In the genomic region with DNA sequence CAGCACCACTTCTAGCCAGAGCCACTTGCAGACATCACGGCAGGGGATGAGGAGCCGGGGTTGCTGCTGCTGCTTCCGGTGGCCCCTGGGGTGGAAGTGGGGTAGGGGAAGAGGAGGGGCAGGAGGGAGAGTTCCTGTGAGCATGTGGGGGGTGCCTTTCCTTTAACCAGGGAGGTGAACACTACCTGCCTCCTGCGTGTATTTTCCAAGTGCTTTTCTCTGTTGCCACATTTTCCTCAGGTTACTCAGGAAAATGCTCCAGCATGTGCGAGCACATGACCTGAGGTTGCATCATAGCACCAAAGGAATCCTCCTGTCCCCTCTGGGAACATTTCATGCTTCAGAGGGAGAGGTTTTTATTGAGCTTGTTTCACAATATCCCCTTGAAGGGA, we compare ENCODE assay signal across 8 cellular contexts. TPM values are rescaled to one million over a fixed set of nuclear protein-coding genes. Genes with fewer than 3 reads are reported as not detected.
DNase-seq lines count a peak whose midpoint lies in the region; ATAC-seq, FAIRE-seq and TF ChIP-seq lines count a peak whose summit lies in the region.

No MANE protein-coding gene starts in this region.

- H3K23me2 ChIP-seq in H1 (ENCODE audit: low read depth, low read length): no peaks in the 10 kb centered on the region

- H2AFZ ChIP-seq in HCT116 (ENCODE audit: low read depth, low read length, poor library complexity, severe bottlenecking) (no peak overlapping the region), H1 (ENCODE audit: low read length) (no peak overlapping the region)

- H2AK5ac ChIP-seq in H1 (ENCODE audit: low read depth, low read length): peak overlapping the region; percentile 82

- no peaks in the 10 kb centered on the region for H3K9me3 Mint-ChIP-seq in activated CD4-positive, alpha-beta T cell treated with anti-CD3 and anti-CD28 coated beads, Interleukin-2, amount 10 ng/mL, durations not matched to agents 7 days and 5 days
- H3K9me3 Mint-ChIP-seq in naive thymus-derived CD8-positive, alpha-beta T cell: no peaks in the 10 kb centered on the region

- no peaks in the 10 kb centered on the region for H3K79me2 ChIP-seq in HCT116 (ENCODE audit: insufficient read depth, low read length)
- no peaks in the 10 kb centered on the region for H3K79me2 ChIP-seq in H1 (ENCODE audit: control insufficient read depth in 1 of 2, insufficient read depth in 2 of 2, low read length in 2 of 2)

- H3K4me3 ChIP-seq in HCT116 (replicated peaks in 1 of 2; ENCODE audit: low read depth in 1 of 2, low read length in 2 of 2) (no peak overlapping the region), H1 (ENCODE audit: extremely low read depth in 1 of 4, insufficient read depth in 2 of 4, low read depth in 3 of 4, low read length in 4 of 4) (no peak overlapping the region)

- FAIRE-seq in H1 (lab: Jason Lieb, UNC): no peak

- no peaks in the 10 kb centered on the region for H3K79me1 ChIP-seq in H1 (ENCODE audit: low read depth, low read length)

- H3K23ac ChIP-seq in H1 (ENCODE audit: insufficient read length): no peak overlapping the region

- no peak overlapping the region for H3K9ac ChIP-seq in HCT116 (ENCODE audit: low read length)
- H3K9ac ChIP-seq in H1 (replicated peaks in 1 of 4; ENCODE audit: extremely low read depth in 1 of 4, low read depth in 3 of 4, low read length in 3 of 4): no peak overlapping the region

- peak overlapping the region; percentile 63 for H3K4me3 Mint-ChIP-seq in activated CD4-positive, alpha-beta T cell treated with anti-CD3 and anti-CD28 coated beads, Interleukin-2, amount 10 ng/mL, durations not matched to agents 7 days and 5 days
- H3K4me3 Mint-ChIP-seq in naive thymus-derived CD8-positive, alpha-beta T cell: peak overlapping the region; percentile 69 to 91 (median 79)

- no peak overlapping the region for H2BK120ac ChIP-seq in H1 (replicated peaks; ENCODE audit: low read depth, low read length)

- CTCF ChIA-PET in HCT116 (lab: Charles Lee) (interaction anchor here (0.8 kb wide), 1 partner anchor 17 kb away, joined by 3 read pairs; no protein-coding TSS in a partner anchor), H1 (lab: Charles Lee; ENCODE audit: partially characterized antibody) (interaction anchor here (0.6 to 4.0 kb wide), 9 partner anchors 11 to 248 kb away, joined by 3 to 29 read pairs (median 3); no protein-coding TSS in a partner anchor)
- CTCF ChIA-PET in activated CD4-positive, alpha-beta T cell treated with anti-CD3 and anti-CD28 coated beads, Interleukin-2, amount 10 ng/mL, durations not matched to agents 7 days and 5 days (lab: Charles Lee): interaction anchor here (0.8 to 2.6 kb wide), 5 partner anchors 9 to 17 kb away, joined by 3 to 11 read pairs (median 6); a partner anchor contains a TSS

- no peaks in the 10 kb centered on the region for H3K27me3 Mint-ChIP-seq in activated CD4-positive, alpha-beta T cell treated with anti-CD3 and anti-CD28 coated beads, Interleukin-2, amount 10 ng/mL, durations not matched to agents 7 days and 5 days
- H3K27me3 Mint-ChIP-seq in naive thymus-derived CD8-positive, alpha-beta T cell: no peaks in the 10 kb centered on the region

- intact Hi-C loops in HCT116 (cut with micrococcal nuclease): no loop called here

- no peaks in the 10 kb centered on the region for H3K9me3 ChIP-seq in HCT116 (ENCODE audit: control insufficient read depth in 1 of 2, insufficient read depth in 1 of 2, low read depth in 1 of 2, low read length in 2 of 2)
- H3K9me3 ChIP-seq in H1 (ENCODE audit: insufficient read depth in 2 of 2, low read depth in 1 of 2, low read length in 1 of 2): no peaks in the 10 kb centered on the region

- POLR2A ChIA-PET in HCT116 (lab: Charles Lee): no interaction called here
- POLR2A ChIA-PET in activated CD4-positive, alpha-beta T cell treated with anti-CD3 and anti-CD28 coated beads, Interleukin-2, amount 10 ng/mL, durations not matched to agents 7 days and 5 days (lab: Charles Lee): no interaction called here
- POLR2A ChIA-PET in H1 (lab: Charles Lee; ENCODE audit: partially characterized antibody): interaction anchor here (0.6 to 3.0 kb wide), 9 partner anchors 11 to 656 kb away, joined by 3 to 14 read pairs (median 4); a partner anchor contains a TSS
- POLR2A ChIA-PET in naive thymus-derived CD8-positive, alpha-beta T cell (lab: Charles Lee): interaction anchor here (2.8 to 3.5 kb wide), 3 partner anchors 11 to 17 kb away, joined by 13 to 46 read pairs (median 22); a partner anchor contains a TSS

- RAD21 ChIA-PET in HCT116 (lab: Charles Lee; ENCODE audit: low non-redundant PET in 1 of 2, low total read pairs in 2 of 2, uncharacterized antibody in 2 of 2, unreplicated experiment in 2 of 2): no interaction called here

- H4K5ac ChIP-seq in H1 (ENCODE audit: insufficient read length, low read depth, low read length): no peak overlapping the region

- H3K27ac ChIP-seq in HCT116 (ENCODE audit: low read depth, low read length) (no peak overlapping the region), H1 (ENCODE audit: low read depth, low read length) (no peak overlapping the region)

- H3K4me1 Mint-ChIP-seq in activated CD4-positive, alpha-beta T cell treated with anti-CD3 and anti-CD28 coated beads, Interleukin-2, amount 10 ng/mL, durations not matched to agents 7 days and 5 days: peaks cover 41% of the 10 kb centered on the region
- peaks cover 15 to 48% (median 31%) of the 10 kb centered on the region in 4 donors for H3K4me1 Mint-ChIP-seq in naive thymus-derived CD8-positive, alpha-beta T cell

- H2BK12ac ChIP-seq in H1 (ENCODE audit: low read depth, low read length): 0 out of 2 replicates have a peak overlapping the region, but pooled peaks have one; percentile 80

- H3K36me3 ChIP-seq in HCT116 (ENCODE audit: control insufficient read depth in 1 of 2, insufficient read depth in 2 of 2, low read length in 2 of 2): peaks cover 6 to 22% of the 10 kb centered on the region in 2 experiments; a peak in 3 of 4 replicates
- peaks cover 0 to 9% (median 3%) of the 10 kb centered on the region in 4 experiments; a peak in 2 of 8 replicates for H3K36me3 ChIP-seq in H1 (ENCODE audit: control insufficient read depth in 2 of 4, insufficient read depth in 4 of 4, low read length in 3 of 4)

- no peak overlapping the region for H3K14ac ChIP-seq in H1 (ENCODE audit: insufficient read length)

- H4K91ac ChIP-seq in H1 (replicated peaks; ENCODE audit: insufficient read length, low read length): no peak overlapping the region

- peak overlapping the region; percentile 75; the same call in 1 of the 2 replicates for H2BK20ac ChIP-seq in H1 (ENCODE audit: low read length)

- DNase-seq in HCT116 (ENCODE audit: low read depth, low spot score): no peak
- peak; percentile 66 for DNase-seq in activated CD4-positive, alpha-beta T cell treated with anti-CD3 and anti-CD28 coated beads, Interleukin-2, amount 10 ng/mL, durations not matched to agents 7 days and 5 days
- DNase-seq in H1 (ENCODE audit: low read depth in 1 of 2, low spot score in 2 of 2): no peak
- DNase-seq in naive thymus-derived CD8-positive, alpha-beta T cell: peak; percentile 48 to 86 (median 68)
- DNase-seq in GM10266 (ENCODE audit: extremely low spot score): no peak
- no peak for DNase-seq in pons (ENCODE audit: low spot score)
- DNase-seq in COR-L47 (lab: John Stamatoyannopoulos, UW): no peak

- H2BK5ac ChIP-seq in H1 (ENCODE audit: low read depth, low read length): peak overlapping the region; percentile 88

- TF ChIP-seq POLR2A in HCT116 (IDR thresholded peaks at IDR 0.05; ENCODE audit: borderline replicate concordance, extremely low read depth, insufficient read depth, insufficient read length) (no peak), H1 (IDR thresholded peaks at IDR 0.05; ENCODE audit: control extremely low read depth in 1 of 2, low read depth in 2 of 2, low read length in 2 of 2) (no peak)

- H3K27me3 ChIP-seq in HCT116 (ENCODE audit: insufficient read depth, low read length): no peaks in the 10 kb centered on the region
- no peaks in the 10 kb centered on the region for H3K27me3 ChIP-seq in H1 (replicated peaks in 1 of 4; ENCODE audit: control insufficient read depth in 3 of 4, extremely low read depth in 1 of 4, insufficient read depth in 3 of 4, low read length in 3 of 4)

- TF ChIP-seq EP300 in H1 (IDR thresholded peaks at IDR 0.05; ENCODE audit: borderline replicate concordance in 1 of 2, low read depth in 2 of 2, low read length in 2 of 2): no peak

- no peak overlapping the region for H2BK15ac ChIP-seq in H1 (ENCODE audit: low read length)

- BruUV-seq in HCT116 (replicated peaks; lab: Mats Ljungman, UMichigan): no TSS peak

- no peak overlapping the region for H3K56ac ChIP-seq in H1 (replicated peaks; ENCODE audit: insufficient read length, low read depth, low read length)

- no peak for TF ChIP-seq RAD21 in HCT116 (IDR thresholded peaks at IDR 0.05; ENCODE audit: low read depth)
- no peak for TF ChIP-seq RAD21 in H1 (IDR thresholded peaks at IDR 0.05 in 1 of 2, conservative IDR thresholded peaks at IDR 0.05 in 1 of 2; ENCODE audit: low read depth in 2 of 2, low read length in 2 of 2)

- TF ChIP-seq CTCF in HCT116 (IDR thresholded peaks at IDR 0.05 in 2 of 3, conservative IDR thresholded peaks at IDR 0.05 in 1 of 3; ENCODE audit: borderline replicate concordance in 1 of 3, insufficient read depth in 1 of 3, low read depth in 2 of 3, low read length in 2 of 3) (no peak), H1 (IDR thresholded peaks at IDR 0.05; ENCODE audit: control extremely low read depth in 1 of 3, insufficient read depth in 1 of 3, low read depth in 1 of 3, low read length in 3 of 3) (no peak), GM10266 (IDR thresholded peaks at IDR 0.05; ENCODE audit: control insufficient read depth, insufficient read depth, low read depth, missing control alignments) (no peak)

- no peaks in the 10 kb centered on the region for H3K4me1 ChIP-seq in HCT116 (ENCODE audit: control insufficient read depth in 1 of 2, insufficient read depth in 2 of 2, low read length in 2 of 2)
- peaks cover 8 to 19% (median 13%) of the 10 kb centered on the region in 4 experiments for H3K4me1 ChIP-seq in H1 (replicated peaks in 1 of 4; ENCODE audit: control insufficient read depth in 3 of 4, insufficient read depth in 4 of 4, low read length in 3 of 4)

- H3K27ac Mint-ChIP-seq in activated CD4-positive, alpha-beta T cell treated with anti-CD3 and anti-CD28 coated beads, Interleukin-2, amount 10 ng/mL, durations not matched to agents 7 days and 5 days: peak overlapping the region; percentile 95
- H3K27ac Mint-ChIP-seq in naive thymus-derived CD8-positive, alpha-beta T cell: peak overlapping the region; percentile 94 to 99 (median 97)

- H4K8ac ChIP-seq in H1 (ENCODE audit: extremely low read depth, insufficient read depth, low read length): no peak overlapping the region

- 89% methylated on average over 5 of the region's 5 CpGs; no CpG with 5 or more reads in 1 of the 2 experiments for WGBS in H1 (ENCODE audit: extremely low coverage in 1 of 2, insufficient coverage in 1 of 2, insufficient read length in 1 of 2, insufficient replicate concordance in 2 of 2, low coverage in 1 of 2, low lambda C conversion rate in 2 of 2, missing lambda C conversion rate in 1 of 2), 2 experiments

- peaks cover 61% of the 10 kb centered on the region for H3K36me3 Mint-ChIP-seq in activated CD4-positive, alpha-beta T cell treated with anti-CD3 and anti-CD28 coated beads, Interleukin-2, amount 10 ng/mL, durations not matched to agents 7 days and 5 days (ENCODE audit: low read depth)
- H3K36me3 Mint-ChIP-seq in naive thymus-derived CD8-positive, alpha-beta T cell: peaks cover 0 to 26% (median 16%) of the 10 kb centered on the region in 3 donors

- H3K18ac ChIP-seq in H1 (ENCODE audit: extremely low read depth, low read length): peak overlapping the region; percentile 86; the same call in 1 of the 2 replicates

- H3K4me2 ChIP-seq in HCT116 (ENCODE audit: low read length): no peak overlapping the region
- H3K4me2 ChIP-seq in H1 (ENCODE audit: insufficient read depth in 1 of 2, low read depth in 2 of 2, low read length in 2 of 2): no peak overlapping the region

- ATAC-seq in HCT116 (no peak), HG03457 (IDR thresholded peaks at IDR 0.05; ENCODE audit: unreplicated experiment) (no peak)
- peak; percentile 99 to 100 for ATAC-seq in naive thymus-derived CD8-positive, alpha-beta T cell

- H3K9me2 ChIP-seq in HCT116 (ENCODE audit: insufficient read depth): no peaks in the 10 kb centered on the region

- no peaks in the 10 kb centered on the region for H4K20me1 ChIP-seq in HCT116 (ENCODE audit: insufficient read depth)
- H4K20me1 ChIP-seq in H1 (replicated peaks in 1 of 2; ENCODE audit: control insufficient read depth in 1 of 2, insufficient read depth in 2 of 2, low read length in 2 of 2): no peaks in the 10 kb centered on the region

- no peak overlapping the region for H3K4ac ChIP-seq in H1 (replicated peaks; ENCODE audit: insufficient read length, low read depth, low read length)

RNA-seq across cellular contexts. Expression of a gene that starts 12.2 kb away (rescaled TPM):
- total RNA-seq in HCT116 (2021; ENCODE audit: unreplicated experiment): 27.3 TPM
- polyA plus RNA-seq in HCT116 (2012): 10.0 and 12.3 TPM in 2 replicates
- 10 to 100 TPM; 57.6 to 61.3 TPM for total RNA-seq in activated CD4-positive, alpha-beta T cell treated with anti-CD3 and anti-CD28 coated beads, Interleukin-2, amount 10 ng/mL, durations not matched to agents 7 days and 5 days
- total RNA-seq in H1 (2021; fragmentation: NEBNext Ultra II Directional; extraction: Animal tissue kit (Norgen Biotek cat#: 25700)): 59.7 and 61.0 TPM in 2 replicates
- polyA plus RNA-seq in H1 (2011; rRNA removed): 12.6 and 20.1 TPM in 2 replicates
- 26.3 TPM for polyA plus RNA-seq in H1 (2011; cell fraction: cytosol; rRNA removed)
- 19.6 TPM for polyA plus RNA-seq in H1 (2011; cell fraction: nucleus; rRNA removed)
- 32.3 to 54.1 TPM (median 35.9 TPM) in 4 replicates for polyA plus RNA-seq in H1 (2012, experiment 1 of 2)
- 2.9 TPM for polyA plus RNA-seq in H1 (2012, experiment 2 of 2)
- 35.0 TPM for polyA plus RNA-seq in H1 (2013, experiment 1 of 2)
- 32.1 TPM for polyA plus RNA-seq in H1 (2013, experiment 2 of 2)
- 37.4 and 48.7 TPM in 2 replicates for polyA minus RNA-seq in H1 (2011; rRNA and poly(A)+ RNA removed)
- polyA minus RNA-seq in H1 (2011; cell fraction: cytosol; rRNA and poly(A)+ RNA removed): 49.0 TPM
- 59.5 TPM for polyA minus RNA-seq in H1 (2011; cell fraction: nucleus; rRNA and poly(A)+ RNA removed)
- total RNA-seq in naive thymus-derived CD8-positive, alpha-beta T cell: 10 to 100 TPM; 89.8 to 94.4 TPM
- 10 to 100 TPM; 18.8 to 30.3 (median 18.8) TPM for polyA plus RNA-seq in naive thymus-derived CD8-positive, alpha-beta T cell

Comparison
In these comparisons a context has a peak if more than half of its experiments do, and no peak if none do; other contexts are left out.
1. ATAC-seq: peak in naive thymus-derived CD8-positive, alpha-beta T cell (2 of 2); none in HCT116 (single experiment) and HG03457 (single experiment).
2. DNase-seq: peak in activated CD4-positive, alpha-beta T cell treated with anti-CD3 and anti-CD28 coated beads, Interleukin-2, amount 10 ng/mL, durations not matched to agents 7 days and 5 days (single experiment) and naive thymus-derived CD8-positive, alpha-beta T cell (10 of 10); none in HCT116 (single experiment), H1 (0 of 2), GM10266 (single experiment), pons (single experiment) and COR-L47 (single experiment).
3. POLR2A ChIA-PET loops: an anchor here in H1 (0.6 to 3.0 kb wide) and naive thymus-derived CD8-positive, alpha-beta T cell (2.8 to 3.5 kb wide); none called in HCT116 and activated CD4-positive, alpha-beta T cell treated with anti-CD3 and anti-CD28 coated beads, Interleukin-2, amount 10 ng/mL, durations not matched to agents 7 days and 5 days.